Comparison of ENCODE assay signal across 9 cellular contexts in the genomic region with DNA sequence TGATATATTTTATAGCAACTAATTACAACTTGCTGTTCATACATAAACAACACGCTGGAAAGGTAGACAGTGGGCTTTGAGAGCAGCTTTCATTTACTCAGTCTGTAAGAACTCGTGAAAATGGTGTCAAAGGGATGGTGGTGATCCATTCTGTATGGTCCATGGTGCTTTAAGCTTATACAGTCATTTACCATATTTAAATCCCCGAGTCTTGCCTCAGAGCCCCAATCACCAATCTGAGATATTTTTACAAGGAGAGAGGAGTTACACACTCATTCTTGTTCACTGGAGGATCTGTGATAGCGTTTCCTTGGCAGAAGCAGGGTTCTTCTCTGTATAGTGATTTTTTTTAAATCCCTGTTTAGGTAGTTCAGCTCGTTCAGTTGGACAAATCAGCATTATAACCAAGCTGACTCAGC.
DNase-seq lines count a peak whose midpoint lies in the region; ATAC-seq, FAIRE-seq and TF ChIP-seq lines count a peak whose summit lies in the region.
"Had no signal": no experiment of that assay in that cellular context is flagged by ENCODE, and none has a peak within 500 bp of the region (broad histone marks: within the 10 kb centered on the region; RNA-seq: fewer than 3 reads in every experiment).

No MANE protein-coding gene starts in this region.

- H3K9ac ChIP-seq in mammary epithelial cell (ENCODE audit: insufficient read depth, low read length) (no peak overlapping the region), kidney (ENCODE audit: low read length in 2 of 2) (peak overlapping the region; percentile 35 to 41)

- peak; percentile 75 for DNase-seq in NCI-H1092 treated with DMSO at 0.1 percent for 48 hours (lab: John Stamatoyannopoulos, UW)
- peak; percentile 52 for DNase-seq in mammary epithelial cell
- DNase-seq in kidney = no peak
- DNase-seq in suprapubic skin (ENCODE audit: low spot score in 2 of 2) = no peak
- DNase-seq in cortex of kidney (lab: John Stamatoyannopoulos, UW) = no peak
- DNase-seq in RCC 7860 (ENCODE audit: low spot score) = no peak
- DNase-seq: NCI-H82 had no signal

- dilution Hi-C loops in mammary epithelial cell (cut with HindIII; ENCODE audit: low sequenced_read_pairs) = no loop called here

- 2% methylated on average over 5 of the region's 5 CpGs for WGBS in mammary epithelial cell (ENCODE audit: low coverage, missing lambda C conversion rate)
- WGBS in suprapubic skin = 29% methylated on average over 5 of the region's 5 CpGs

- TF ChIP-seq EP300 in suprapubic skin (IDR thresholded peaks at IDR 0.05) = no peak

- H3K27ac ChIP-seq in mammary epithelial cell (ENCODE audit: insufficient read depth, low read depth, low read length) (peak overlapping the region; percentile 39), kidney (ENCODE audit: low read depth in 2 of 2, low read length in 2 of 2) (peak overlapping the region; percentile 0 to 66), suprapubic skin (peak overlapping the region; percentile 86)

- TF ChIP-seq CTCF in mammary epithelial cell (conservative IDR thresholded peaks at IDR 0.05 in 1 of 2, IDR thresholded peaks at IDR 0.05 in 1 of 2; ENCODE audit: extremely low read depth in 1 of 2, insufficient read depth in 1 of 2, low read depth in 1 of 2, low read length in 2 of 2) = no peak
- TF ChIP-seq CTCF in kidney (IDR thresholded peaks at IDR 0.05; ENCODE audit: borderline replicate concordance, extremely low read depth, insufficient read depth) = no peak
- TF ChIP-seq CTCF in suprapubic skin (IDR thresholded peaks at IDR 0.05) = no peak

- H3K4me3 ChIP-seq in mammary epithelial cell (replicated peaks in 1 of 3; ENCODE audit: insufficient read depth in 1 of 3, low read depth in 2 of 3, low read length in 3 of 3) (peak overlapping the region; percentile 35 to 73 (median 36)), kidney (ENCODE audit: low read length in 2 of 2) (peak overlapping the region; percentile 42 to 44), suprapubic skin (peak overlapping the region; percentile 45)

- in situ Hi-C loops in mammary epithelial cell (cut with MboI; ENCODE audit: low sequenced_read_pairs in 2 of 2) = no loop called here

- intact Hi-C loops in mammary epithelial cell (cut with micrococcal nuclease) = loop anchor here (10.0 kb wide), 1 partner anchor 180 kb away; no protein-coding TSS in a partner anchor
- intact Hi-C loops in kidney (cut with DNase I) = no loop called here

- BruUV-seq in mammary epithelial cell (replicated peaks; lab: Mats Ljungman, UMichigan) = no TSS peak

- no peaks in the 10 kb centered on the region for H4K20me1 ChIP-seq in mammary epithelial cell (ENCODE audit: insufficient read depth, low read length)

- ATAC-seq in GM21423 (IDR thresholded peaks at IDR 0.05; ENCODE audit: unreplicated experiment) (no peak), HG03521 (IDR thresholded peaks at IDR 0.05; ENCODE audit: unreplicated experiment) (no peak)

- H3K9me3 ChIP-seq in mammary epithelial cell (replicated peaks; ENCODE audit: insufficient read depth, low read length) (no peaks in the 10 kb centered on the region), kidney (ENCODE audit: control insufficient read depth in 1 of 2, low read length in 2 of 2) (no peaks in the 10 kb centered on the region), suprapubic skin (no peaks in the 10 kb centered on the region)

- H3K4me1 ChIP-seq in mammary epithelial cell (ENCODE audit: insufficient read depth, low read length) (peaks cover 3% of the 10 kb centered on the region), kidney (ENCODE audit: control insufficient read depth in 1 of 2, insufficient read depth in 1 of 2, low read depth in 1 of 2, low read length in 2 of 2) (peaks cover 3 to 9% of the 10 kb centered on the region in 2 donors), suprapubic skin (peaks cover 25% of the 10 kb centered on the region)

- TF ChIP-seq POLR2A in suprapubic skin (IDR thresholded peaks at IDR 0.05) = no peak

- H3K36me3 ChIP-seq in mammary epithelial cell (ENCODE audit: insufficient read depth, low read length) (no peaks in the 10 kb centered on the region), kidney (ENCODE audit: control insufficient read depth in 1 of 2, insufficient read depth in 2 of 2, low read length in 2 of 2) (no peaks in the 10 kb centered on the region), suprapubic skin (no peaks in the 10 kb centered on the region)

- peak overlapping the region; percentile 68 for H2AFZ ChIP-seq in mammary epithelial cell (ENCODE audit: low read depth, low read length)

- no peaks in the 10 kb centered on the region for H3K79me2 ChIP-seq in mammary epithelial cell (ENCODE audit: insufficient read depth, low read length)

- FAIRE-seq in kidney (lab: Jason Lieb, UNC) (no peak), RCC 7860 (lab: Jason Lieb, UNC) (no peak)

- peak overlapping the region; percentile 93 for H3K4me2 ChIP-seq in mammary epithelial cell (ENCODE audit: insufficient read depth, low read depth, low read length)

- CTCF ChIA-PET in mammary epithelial cell (lab: Charles Lee; ENCODE audit: low non-redundant PET) = no interaction called here

- H3K27me3 ChIP-seq in mammary epithelial cell (ENCODE audit: insufficient read depth, low read length) (no peaks in the 10 kb centered on the region), suprapubic skin (no peaks in the 10 kb centered on the region)

Comparison
In these comparisons a context has a peak if more than half of its experiments do, and no peak if none do; other contexts are left out.
1. DNase-seq: peak in NCI-H1092 treated with DMSO at 0.1 percent for 48 hours (single experiment) and mammary epithelial cell (single experiment); none in kidney (single experiment), suprapubic skin (0 of 2), cortex of kidney (single experiment) and RCC 7860 (single experiment).
2. H3K27ac ChIP-seq: peak in every context shown above with its lines; median percentile 86 in suprapubic skin; 39 in mammary epithelial cell; 33 in kidney.
3. Peak in every context shown above with its lines, with median percentiles within 50 percentile points of each other: H3K4me3 ChIP-seq.